Comparison of ENCODE assay signal across 10 cellular contexts in genomic region chr17:38911731-38912081, GRCh38. TPM values are rescaled to one million over a fixed set of nuclear protein-coding genes. Genes with fewer than 3 reads are reported as not detected.
"Had no signal": no experiment of that assay in that cellular context is flagged by ENCODE, and none has a peak within 500 bp of the region (broad histone marks: within the 10 kb centered on the region; RNA-seq: fewer than 3 reads in every experiment).

No MANE protein-coding gene starts in this region.

RNA-seq across cellular contexts. Expression of gene FBXO47, which starts 55.5 kb away (rescaled TPM):
- total RNA-seq: activated CD8-positive, alpha-beta memory T cell treated with anti-CD3 and anti-CD28 coated beads for 36 hours; cerebellum; esophagus mucosa; fibroblast of villous mesenchyme; left cardiac atrium; lung; mesothelial cell of epicardium; myocyte; renal cortical epithelial cell; temporal lobe had no signal
- polyA plus RNA-seq: lung had no signal
